ENCODE assay signal across 23 cellular contexts in the genomic region with DNA sequence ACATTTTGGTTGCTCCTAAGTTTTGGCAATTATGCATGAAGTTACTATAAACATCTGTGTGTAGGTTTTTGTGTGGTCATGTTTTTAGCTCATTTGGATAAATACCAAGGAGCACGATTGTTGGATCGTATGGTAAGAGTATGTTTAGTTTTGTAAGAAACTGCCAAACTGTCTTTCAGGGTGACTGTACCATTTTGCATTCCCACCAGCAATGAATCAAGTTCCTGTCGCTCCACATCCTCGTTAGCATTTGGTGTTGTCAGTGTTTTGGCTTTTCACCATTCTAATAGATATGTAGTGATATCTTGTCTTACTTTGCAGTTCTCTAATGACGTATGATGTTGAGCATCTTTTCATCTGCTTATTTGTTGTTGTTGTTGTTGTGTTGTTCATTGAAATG.
"Had no signal": no experiment of that assay in that cellular context is flagged by ENCODE, and none has a peak within 500 bp of the region (broad histone marks: within the 10 kb centered on the region; RNA-seq: fewer than 3 reads in every experiment).

No MANE protein-coding gene starts in this region.

- DNase-seq: activated CD4-positive, alpha-beta T cell treated with anti-CD3 and anti-CD28 coated beads for 1 hour; anterior cingulate cortex; cortex of kidney; endodermal cell; heart left ventricle; left colon; mesenchymal stem cell; mucosa of descending colon; occipital lobe; posterior cingulate gyrus; right lobe of liver; stimulated activated CD4-positive, alpha-beta T cell treated with anti-CD3 and anti-CD28 coated beads, Interleukin-2, amount 100 ng/mL, for 24 hours; SW 1271; T-helper 2 cell; transverse colon had no signal

- H3K4me3 Mint-ChIP-seq: endodermal cell; neural crest cell; stimulated activated memory B cell treated with anti-CD40 and anti-IgM and Interleukin-4, amounts not matched to agents 10 μg/mL and 1 μg/mL and 100 μg/mL, for 72 hours had no signal

- H3K9me3 ChIP-seq: body of pancreas, mucosa of descending colon, right lobe of liver, stomach, transverse colon had no signal

- H3K27me3 ChIP-seq: body of pancreas, cardiac muscle cell, heart left ventricle, right lobe of liver, stomach, transverse colon had no signal

- H3K36me3 ChIP-seq: cardiac muscle cell, right lobe of liver, stomach, transverse colon had no signal

- H3K27ac Mint-ChIP-seq: endodermal cell; stimulated activated memory B cell treated with anti-CD40 and anti-IgM and Interleukin-4, amounts not matched to agents 10 μg/mL and 1 μg/mL and 100 μg/mL, for 72 hours had no signal

- H3K4me3 ChIP-seq: body of pancreas, cardiac muscle cell, heart left ventricle, mucosa of descending colon, right lobe of liver, skin epidermis, stomach, transverse colon had no signal

- ATAC-seq: heart left ventricle; mucosa of descending colon; right lobe of liver; stimulated activated memory B cell treated with anti-CD40 and anti-IgM and Interleukin-4, amounts not matched to agents 10 μg/mL and 1 μg/mL and 100 μg/mL, for 72 hours had no signal

- H3K27ac ChIP-seq: cardiac muscle cell, heart left ventricle, right lobe of liver, skin epidermis, transverse colon had no signal

- H3K9me3 Mint-ChIP-seq: endodermal cell; neural crest cell; stimulated activated memory B cell treated with anti-CD40 and anti-IgM and Interleukin-4, amounts not matched to agents 10 μg/mL and 1 μg/mL and 100 μg/mL, for 72 hours had no signal

- FAIRE-seq: keratinocyte, urothelium cell line had no signal

- H3K27me3 Mint-ChIP-seq: stimulated activated memory B cell treated with anti-CD40 and anti-IgM and Interleukin-4, amounts not matched to agents 10 μg/mL and 1 μg/mL and 100 μg/mL, for 72 hours had no signal
